In genomic region chr16:4957720-4958509, GRCh38 we compare ENCODE assay signal across 8 cellular contexts. TPM values are rescaled to one million over a fixed set of nuclear protein-coding genes. Genes with fewer than 3 reads are reported as not detected.
A peak's percentile ranks its signal among the peaks of the same experiment; 100 is the strongest.
DNase-seq lines count a peak whose midpoint lies in the region; ATAC-seq and TF ChIP-seq lines count a peak whose summit lies in the region.

TSS of gene SEC14L5 (plus strand) at chr16:4958330. CDS start at chr16:4959324, 994 bp downstream.

- H3K36me3 ChIP-seq in naive thymus-derived CD4-positive, alpha-beta T cell (ENCODE audit: control insufficient read depth in 2 of 3, insufficient read depth in 3 of 3, low read length in 3 of 3) = no peaks in the 10 kb centered on the region

- peaks cover 15 to 30% (median 23%) of the 10 kb centered on the region in 7 donors for H3K4me1 Mint-ChIP-seq in naive thymus-derived CD4-positive, alpha-beta T cell

- peak within 1 kb of the TSS; percentile 79 to 96 (median 89) for H3K4me3 Mint-ChIP-seq in naive thymus-derived CD4-positive, alpha-beta T cell

- TF ChIP-seq CTCF in RWPE1 (conservative IDR thresholded peaks at IDR 0.05; ENCODE audit: low read depth) = 0 out of 2 replicates have a peak, but pooled peaks have one; percentile 3

- no peaks in the 10 kb centered on the region for H3K9me3 Mint-ChIP-seq in naive thymus-derived CD4-positive, alpha-beta T cell

- DNase-seq in COR-L47 (lab: John Stamatoyannopoulos, UW) = peak; percentile 92
- peak; percentile 83 to 86 for DNase-seq in Kasumi-1 (lab: John Stamatoyannopoulos, UW)
- DNase-seq in RWPE1 (ENCODE audit: low spot score) = peak; percentile 100
- DNase-seq in activated T-helper 9 cell treated with anti-CD3 and anti-CD28 coated beads, Interleukin-2, amount 50 U/mL, for 16 hours (ENCODE audit: low read depth) = peak; percentile 80
- peak; percentile 97 for DNase-seq in fibroblast of peridontal ligament (ENCODE audit: extremely low read depth)
- DNase-seq in naive thymus-derived CD4-positive, alpha-beta T cell = peak; percentile 87 to 96 (median 89)
- DNase-seq in stimulated activated CD8-positive, alpha-beta memory T cell treated with anti-CD3 and anti-CD28 coated beads, Interleukin-7, amount 100 ng/mL, for 48 hours (ENCODE audit: extremely low read depth in 1 of 2, low read depth in 1 of 2) = peak; percentile 68 to 94

- H3K27ac Mint-ChIP-seq in naive thymus-derived CD4-positive, alpha-beta T cell = peak within 1 kb of the TSS in 6 of 9 donors; percentile 30 to 80 (median 53)

- peak within 1 kb of the TSS; percentile 68 for H3K27ac ChIP-seq in RWPE1
- H3K27ac ChIP-seq in naive thymus-derived CD4-positive, alpha-beta T cell (ENCODE audit: low read depth, low read length) = peak within 1 kb of the TSS; percentile 26

- CTCF ChIA-PET in RWPE1 (lab: Yijun Ruan, JAX) = interaction anchor here (0.6 kb wide), 1 partner anchor 62 kb away, joined by 3 read pairs; no protein-coding TSS in a partner anchor
- CTCF ChIA-PET in naive thymus-derived CD4-positive, alpha-beta T cell (lab: Charles Lee) = no interaction called here

- ATAC-seq in GM21619 (IDR thresholded peaks at IDR 0.05; ENCODE audit: unreplicated experiment) = peak; percentile 74
- ATAC-seq in naive thymus-derived CD4-positive, alpha-beta T cell = peak; percentile 99

- POLR2A ChIA-PET in RWPE1 (lab: Yijun Ruan, JAX; ENCODE audit: low non-redundant PET) = no interaction called here
- POLR2A ChIA-PET in naive thymus-derived CD4-positive, alpha-beta T cell (lab: Charles Lee) = interaction anchor here (0.5 kb wide), 1 partner anchor 1079 kb away, joined by 3 read pairs; no protein-coding TSS in a partner anchor

- peaks cover 6 to 13% of the 10 kb centered on the region in 2 donors for H3K4me1 ChIP-seq in naive thymus-derived CD4-positive, alpha-beta T cell (ENCODE audit: control insufficient read depth in 2 of 2, insufficient read depth in 2 of 2, low read length in 2 of 2)

- H3K4me3 ChIP-seq in naive thymus-derived CD4-positive, alpha-beta T cell (ENCODE audit: low read length) = peak within 1 kb of the TSS; percentile 59

- no peaks in the 10 kb centered on the region for H3K36me3 Mint-ChIP-seq in naive thymus-derived CD4-positive, alpha-beta T cell

- peaks cover 10 to 35% (median 31%) of the 10 kb centered on the region in 5 donors for H3K27me3 Mint-ChIP-seq in naive thymus-derived CD4-positive, alpha-beta T cell

- intact Hi-C loops in naive thymus-derived CD4-positive, alpha-beta T cell (cut with micrococcal nuclease) = loop anchor here (1.0 to 10.0 kb wide), 20 partner anchors 75 to 1346 kb away; partner anchors contain the start of genes GLYR1 (in 2 of the 2), ROGDI (in 2 of the 2), UBN1 (in 2 of the 2) and ALG1 (in 1 of the 2)

- H3K27me3 ChIP-seq in naive thymus-derived CD4-positive, alpha-beta T cell (ENCODE audit: control insufficient read depth in 2 of 2, insufficient read depth in 2 of 2, low read length in 2 of 2) = peaks cover 0 to 7% of the 10 kb centered on the region in 2 donors

- H3K9me3 ChIP-seq in naive thymus-derived CD4-positive, alpha-beta T cell (ENCODE audit: control insufficient read depth in 2 of 3, low read length in 3 of 3) = no peaks in the 10 kb centered on the region

RNA-seq across cellular contexts. Expression of gene SEC14L5, which starts in this region (rescaled TPM):
- total RNA-seq in naive thymus-derived CD4-positive, alpha-beta T cell = 1 to 10 TPM in 1 of 5 experiments, under 1 TPM in 1, not detected in 3; 0.21 to 1.0 TPM
- polyA plus RNA-seq in naive thymus-derived CD4-positive, alpha-beta T cell = not detected

Comparison
In these comparisons a context has a peak if more than half of its experiments do, and no peak if none do; other contexts are left out.
1. Peak in every context shown above with its lines: DNase-seq, ATAC-seq, H3K4me3 ChIP-seq and H3K27ac ChIP-seq.